ENCODE assay signal across 28 cellular contexts in the genomic region with DNA sequence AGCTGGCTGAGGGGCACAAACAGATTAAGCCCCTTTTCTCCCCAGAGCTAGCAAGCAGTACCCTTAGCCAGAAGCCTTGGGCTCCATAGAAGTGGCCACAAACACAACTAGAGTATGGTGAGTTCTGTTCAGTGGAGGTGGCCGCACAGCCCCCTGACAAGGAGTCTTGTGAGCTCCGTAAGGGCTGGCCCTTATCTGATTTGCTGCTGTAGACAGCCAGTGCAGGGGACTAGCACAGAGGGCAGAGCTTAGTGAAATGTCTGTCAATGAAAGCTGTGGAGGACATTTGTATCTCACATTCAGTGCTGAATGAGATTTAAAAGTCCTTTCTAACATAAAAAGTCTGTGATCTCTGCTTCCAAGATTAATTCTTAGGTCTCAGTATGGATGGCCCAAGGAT.
"Had no signal": no experiment of that assay in that cellular context is flagged by ENCODE, and none has a peak within 500 bp of the region (broad histone marks: within the 10 kb centered on the region; RNA-seq: fewer than 3 reads in every experiment).

No MANE protein-coding gene starts in this region.

- H3K4me3 Mint-ChIP-seq: mesothelial cell of epicardium; naive B cell; natural killer cell; nephron progenitor cell; stimulated activated memory B cell treated with anti-CD40 and anti-IgM and Interleukin-4, amounts not matched to agents 10 μg/mL and 1 μg/mL and 100 μg/mL, for 72 hours; stimulated activated naive CD8-positive, alpha-beta T cell treated with anti-CD3 and anti-CD28 coated beads, Interleukin-15, amount 100 ng/mL, for 72 hours had no signal

- H3K27me3 Mint-ChIP-seq: naive B cell; stimulated activated memory B cell treated with anti-CD40 and anti-IgM and Interleukin-4, amounts not matched to agents 10 μg/mL and 1 μg/mL and 100 μg/mL, for 72 hours; stimulated activated naive CD8-positive, alpha-beta T cell treated with anti-CD3 and anti-CD28 coated beads, Interleukin-15, amount 100 ng/mL, for 72 hours had no signal

- H3K36me3 ChIP-seq: left lung, ovary, right atrium auricular region, right lobe of liver, thyroid gland, transverse colon, upper lobe of left lung, vagina had no signal

- H3K9me3 Mint-ChIP-seq: mesothelial cell of epicardium; naive B cell; natural killer cell; nephron progenitor cell; stimulated activated memory B cell treated with anti-CD40 and anti-IgM and Interleukin-4, amounts not matched to agents 10 μg/mL and 1 μg/mL and 100 μg/mL, for 72 hours; stimulated activated naive CD8-positive, alpha-beta T cell treated with anti-CD3 and anti-CD28 coated beads, Interleukin-15, amount 100 ng/mL, for 72 hours had no signal

- H3K4me3 ChIP-seq: left lung, lung, ovary, right atrium auricular region, right lobe of liver, smooth muscle cell, testis, thyroid gland, transverse colon, upper lobe of left lung, vagina had no signal

- H3K9me3 ChIP-seq: left lung, ovary, right atrium auricular region, right lobe of liver, testis, thyroid gland, transverse colon, upper lobe of left lung, vagina had no signal

- H3K4me2 ChIP-seq: smooth muscle cell had no signal

- H3K4me1 ChIP-seq: right lobe of liver, testis had no signal

- H3K27ac Mint-ChIP-seq: mesothelial cell of epicardium; natural killer cell; progenitor cell of endocrine pancreas; stimulated activated memory B cell treated with anti-CD40 and anti-IgM and Interleukin-4, amounts not matched to agents 10 μg/mL and 1 μg/mL and 100 μg/mL, for 72 hours; stimulated activated naive CD8-positive, alpha-beta T cell treated with anti-CD3 and anti-CD28 coated beads, Interleukin-15, amount 100 ng/mL, for 72 hours had no signal

- H3K36me3 Mint-ChIP-seq: mesothelial cell of epicardium; naive B cell; natural killer cell; stimulated activated memory B cell treated with anti-CD40 and anti-IgM and Interleukin-4, amounts not matched to agents 10 μg/mL and 1 μg/mL and 100 μg/mL, for 72 hours had no signal

- H3K27ac ChIP-seq: left lung, ovary, right atrium auricular region, right lobe of liver, testis, thyroid gland, transverse colon, upper lobe of left lung, vagina had no signal

- H3K27me3 ChIP-seq: left lung, ovary, right atrium auricular region, right lobe of liver, testis, thyroid gland, transverse colon, upper lobe of left lung, vagina had no signal

- DNase-seq: hippocampal formation; kidney; left colon; left lung; mesendoderm; naive B cell; natural killer cell; nephron progenitor cell; ovary; right lobe of liver; stimulated activated CD4-positive, alpha-beta T cell treated with anti-CD3 and anti-CD28 coated beads, Interleukin-1b, Interleukin-23, amount 100 ng/mL, for 48 hours; stimulated activated CD4-positive, alpha-beta T cell treated with anti-CD3 and anti-CD28 coated beads, Interleukin-2, amount 100 ng/mL, for 48 hours; stimulated activated CD4-positive, alpha-beta T cell treated with anti-CD3 and anti-CD28 coated beads, Interleukin-4, amount 100 ng/mL, for 4 hours; stimulated activated CD8-positive, alpha-beta memory T cell treated with anti-CD3 and anti-CD28 coated beads, Interleukin-4, amount 100 ng/mL, for 48 hours; stimulated activated naive CD4-positive, alpha-beta T cell treated with Interleukin-2 at 50 U/mL for 16 hours; stimulated activated naive CD8-positive, alpha-beta T cell treated with anti-CD3 and anti-CD28 coated beads, Interleukin-15, amount 100 ng/mL, for 72 hours; substantia nigra; testis; thyroid gland; transverse colon; upper lobe of left lung had no signal
